In the genomic region with DNA sequence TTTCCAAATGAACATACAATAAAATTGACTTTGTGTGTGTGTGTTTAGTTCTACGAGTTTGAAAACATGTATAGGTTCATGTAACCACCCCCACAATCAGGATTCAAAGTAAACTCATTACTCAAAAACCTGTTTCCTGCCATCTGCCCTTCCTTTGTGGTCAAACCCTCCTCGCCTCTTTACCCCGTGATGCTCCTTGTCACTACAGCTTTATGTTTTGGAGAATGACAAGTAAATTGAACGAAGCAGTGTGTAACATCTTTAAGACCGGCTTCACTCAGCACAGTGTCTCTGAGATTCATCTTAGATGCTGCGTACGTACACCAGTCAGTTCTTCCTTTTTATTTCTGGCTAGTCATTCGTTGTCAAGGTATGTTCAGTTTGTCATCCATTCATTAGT, we compare ENCODE assay signal across 12 cellular contexts. TPM values are rescaled to one million over a fixed set of nuclear protein-coding genes. Genes with fewer than 3 reads are reported as not detected.
DNase-seq lines count a peak whose midpoint lies in the region; ATAC-seq and TF ChIP-seq lines count a peak whose summit lies in the region.
"Had no signal": no experiment of that assay in that cellular context is flagged by ENCODE, and none has a peak within 500 bp of the region (broad histone marks: within the 10 kb centered on the region; RNA-seq: fewer than 3 reads in every experiment).

No MANE protein-coding gene starts in this region.

- peak overlapping the region; percentile 75 to 85 (median 82) for H3K4me3 Mint-ChIP-seq in CD4-positive, alpha-beta memory T cell
- peak overlapping the region; percentile 61 for H3K4me3 Mint-ChIP-seq in activated T-cell treated with anti-CD3 and anti-CD28 coated beads, Interleukin-2, amount 50 U/mL, for 24 hours
- H3K4me3 Mint-ChIP-seq in neural crest cell: no peak overlapping the region
- H3K4me3 Mint-ChIP-seq: nephron had no signal

- intact Hi-C loops in CD4-positive, alpha-beta memory T cell (cut with micrococcal nuclease): no loop called here
- intact Hi-C loops in ascending aorta (cut with DNase I): no loop called here

- H3K4me3 ChIP-seq in CD4-positive, alpha-beta memory T cell (ENCODE audit: low read length in 2 of 2): peak overlapping the region in 1 of 2 donors; percentile 3
- no peak overlapping the region for H3K4me3 ChIP-seq in ascending aorta

- TF ChIP-seq CTCF in neural crest cell (conservative IDR thresholded peaks at IDR 0.05) (no peak), ascending aorta (IDR thresholded peaks at IDR 0.05) (no peak)

- peak overlapping the region; percentile 6 for H3K27ac ChIP-seq in CD4-positive, alpha-beta memory T cell (ENCODE audit: low read depth, low read length)
- H3K27ac ChIP-seq in ascending aorta: no peak overlapping the region
- H3K27ac ChIP-seq: C4-2B, KMS-11 had no signal

- peaks cover 0 to 15% (median 6%) of the 10 kb centered on the region in 8 donors for H3K9me3 Mint-ChIP-seq in CD4-positive, alpha-beta memory T cell
- peaks cover 11% of the 10 kb centered on the region for H3K9me3 Mint-ChIP-seq in activated T-cell treated with anti-CD3 and anti-CD28 coated beads, Interleukin-2, amount 50 U/mL, for 24 hours
- H3K9me3 Mint-ChIP-seq in neural crest cell: peaks cover 15% of the 10 kb centered on the region

- no peaks in the 10 kb centered on the region for H3K27me3 ChIP-seq in CD4-positive, alpha-beta memory T cell (ENCODE audit: insufficient read depth, low read length)
- no peaks in the 10 kb centered on the region for H3K27me3 ChIP-seq in ascending aorta

- ATAC-seq in GM19328 (IDR thresholded peaks at IDR 0.05; ENCODE audit: unreplicated experiment): no peak

- no peaks in the 10 kb centered on the region for H3K36me3 Mint-ChIP-seq in CD4-positive, alpha-beta memory T cell
- H3K36me3 Mint-ChIP-seq in activated T-cell treated with anti-CD3 and anti-CD28 coated beads, Interleukin-2, amount 50 U/mL, for 24 hours (ENCODE audit: low read depth): peaks cover 2% of the 10 kb centered on the region
- peaks cover 8% of the 10 kb centered on the region for H3K36me3 Mint-ChIP-seq in neural crest cell (ENCODE audit: low read depth)

- peaks cover 28% of the 10 kb centered on the region for H3K4me1 ChIP-seq in CD4-positive, alpha-beta memory T cell (ENCODE audit: insufficient read depth, low read length)
- no peaks in the 10 kb centered on the region for H3K4me1 ChIP-seq in ascending aorta

- H3K27me3 Mint-ChIP-seq in CD4-positive, alpha-beta memory T cell: no peaks in the 10 kb centered on the region
- H3K27me3 Mint-ChIP-seq in activated T-cell treated with anti-CD3 and anti-CD28 coated beads, Interleukin-2, amount 50 U/mL, for 24 hours: no peaks in the 10 kb centered on the region
- H3K27me3 Mint-ChIP-seq in neural crest cell (ENCODE audit: low read depth): peaks cover 2% of the 10 kb centered on the region

- peak; percentile 66 to 77 (median 70) for DNase-seq in CD4-positive, alpha-beta memory T cell
- DNase-seq in Kasumi-1 (lab: John Stamatoyannopoulos, UW): peak; percentile 87 to 92
- no peak for DNase-seq in activated T-cell treated with anti-CD3 and anti-CD28 coated beads, Interleukin-2, amount 50 U/mL, for 24 hours
- no peak for DNase-seq in neural crest cell (ENCODE audit: low read depth, low spot score)
- no peak for DNase-seq in ascending aorta (ENCODE audit: low spot score in 2 of 2)
- DNase-seq in NCI-H2029 treated with DMSO at 0.1 percent for 48 hours (lab: John Stamatoyannopoulos, UW): no peak
- DNase-seq in midbrain (lab: John Stamatoyannopoulos, UW): no peak
- DNase-seq: islet precursor cell had no signal

- H3K9me3 ChIP-seq in CD4-positive, alpha-beta memory T cell (ENCODE audit: control insufficient read depth in 1 of 2, low read length in 2 of 2): no peaks in the 10 kb centered on the region
- H3K9me3 ChIP-seq in ascending aorta: peaks cover 0 to 13% of the 10 kb centered on the region in 2 donors

- H3K27ac Mint-ChIP-seq in CD4-positive, alpha-beta memory T cell: peak overlapping the region; percentile 34 to 96 (median 89)
- H3K27ac Mint-ChIP-seq in activated T-cell treated with anti-CD3 and anti-CD28 coated beads, Interleukin-2, amount 50 U/mL, for 24 hours: peak overlapping the region; percentile 71
- H3K27ac Mint-ChIP-seq in neural crest cell (ENCODE audit: unreplicated experiment): peak overlapping the region; percentile 44
- H3K27ac Mint-ChIP-seq: nephron had no signal

- POLR2A ChIA-PET in CD4-positive, alpha-beta memory T cell (lab: Charles Lee; ENCODE audit: partially characterized antibody): interaction anchor here (0.7 to 2.2 kb wide), 10 partner anchors 8 to 133 kb away, joined by 3 to 32 read pairs (median 6); no protein-coding TSS in a partner anchor

- peaks cover 27 to 53% (median 40%) of the 10 kb centered on the region in 4 donors for H3K4me1 Mint-ChIP-seq in CD4-positive, alpha-beta memory T cell
- H3K4me1 Mint-ChIP-seq in activated T-cell treated with anti-CD3 and anti-CD28 coated beads, Interleukin-2, amount 50 U/mL, for 24 hours (ENCODE audit: low read depth): peaks cover 36% of the 10 kb centered on the region
- no peaks in the 10 kb centered on the region for H3K4me1 Mint-ChIP-seq in neural crest cell

- H3K36me3 ChIP-seq in CD4-positive, alpha-beta memory T cell (ENCODE audit: insufficient read depth, low read length): no peaks in the 10 kb centered on the region
- no peaks in the 10 kb centered on the region for H3K36me3 ChIP-seq in ascending aorta

- CTCF ChIA-PET in CD4-positive, alpha-beta memory T cell (lab: Charles Lee; ENCODE audit: partially characterized antibody): interaction anchor here (0.7 to 10.1 kb wide), 7 partner anchors 9 to 112 kb away, joined by 4 to 223 read pairs (median 6); no protein-coding TSS in a partner anchor

RNA-seq across cellular contexts. Expression of a gene that starts 54.6 kb away (rescaled TPM):
- under 1 TPM; 0.17 to 0.93 TPM for total RNA-seq in CD4-positive, alpha-beta memory T cell
- under 1 TPM in 1 of 2 donors, not detected in 1; 0.11 TPM for polyA plus RNA-seq in CD4-positive, alpha-beta memory T cell
- total RNA-seq in neural crest cell: 140 and 160 TPM in 2 replicates
- total RNA-seq in ascending aorta: 0.64 TPM

Comparison
In these comparisons a context has a peak if more than half of its experiments do, and no peak if none do; other contexts are left out.
1. DNase-seq: peak in CD4-positive, alpha-beta memory T cell (5 of 5) and Kasumi-1 (2 of 2); none in activated T-cell treated with anti-CD3 and anti-CD28 coated beads, Interleukin-2, amount 50 U/mL, for 24 hours (single experiment), neural crest cell (single experiment), ascending aorta (0 of 2), NCI-H2029 treated with DMSO at 0.1 percent for 48 hours (single experiment) and midbrain (single experiment).
2. RNA of a gene that starts 54.6 kb away (total RNA-seq): 140 to 160 TPM in neural crest cell; 0.17 to 0.93 TPM in CD4-positive, alpha-beta memory T cell and 0.64 TPM in ascending aorta (single experiment); every median in the first group is over 10 times any median in the second.
3. Peak in every context shown above with its lines, with median percentiles within 50 percentile points of each other: H3K27ac Mint-ChIP-seq.